23 cellular contexts compared by ENCODE assay signal in the genomic region with DNA sequence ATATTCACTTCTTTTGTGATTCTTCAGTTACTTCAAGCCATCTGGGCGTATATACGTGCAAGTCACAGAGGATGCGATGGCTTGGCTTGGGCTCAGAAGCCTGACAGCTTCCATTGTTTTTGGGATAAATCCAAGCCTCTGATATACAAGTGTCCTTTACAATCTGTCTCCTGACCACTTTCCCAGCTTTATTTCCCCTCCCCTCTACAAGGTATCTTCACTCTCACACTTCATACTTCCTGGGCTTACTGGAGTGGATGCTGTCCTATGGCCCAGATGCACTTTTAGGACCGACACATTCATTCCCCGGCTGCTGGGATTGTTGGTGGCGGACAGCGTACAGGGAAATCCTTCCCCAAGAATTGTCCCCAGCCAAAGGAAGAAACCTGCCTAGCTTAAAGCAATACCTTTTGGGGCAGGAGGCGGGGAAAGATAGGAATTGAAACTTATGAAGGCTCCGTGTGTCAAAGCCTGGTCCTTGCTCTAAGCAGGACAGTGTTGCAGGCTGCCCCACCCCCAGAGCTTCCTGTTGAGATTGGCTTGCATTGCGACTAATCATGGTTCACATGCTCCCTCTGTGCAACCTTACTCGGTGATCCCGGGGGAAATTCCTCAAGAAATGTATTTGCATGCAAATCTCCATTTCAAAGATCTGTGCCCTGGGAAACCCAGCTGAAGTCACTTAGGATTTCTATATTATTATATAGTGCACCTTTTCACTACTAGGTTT.
DNase-seq lines count a peak whose midpoint lies in the region; ATAC-seq and TF ChIP-seq lines count a peak whose summit lies in the region.
"Had no signal": no experiment of that assay in that cellular context is flagged by ENCODE, and none has a peak within 500 bp of the region (broad histone marks: within the 10 kb centered on the region; RNA-seq: fewer than 3 reads in every experiment).

No MANE protein-coding gene starts in this region.

- intact Hi-C loops in activated CD8-positive, alpha-beta T cell treated with anti-CD3 and anti-CD28 coated beads for 36 hours (cut with micrococcal nuclease): no loop called here

- POLR2A ChIA-PET in activated CD8-positive, alpha-beta T cell treated with anti-CD3 and anti-CD28 coated beads for 36 hours (lab: Charles Lee): interaction anchor here (0.6 kb wide), 1 partner anchor 1619 kb away, joined by 3 read pairs; no protein-coding TSS in a partner anchor

- no peaks in the 10 kb centered on the region for H3K27me3 Mint-ChIP-seq in activated CD8-positive, alpha-beta T cell treated with anti-CD3 and anti-CD28 coated beads for 36 hours

- CTCF ChIA-PET in activated CD8-positive, alpha-beta T cell treated with anti-CD3 and anti-CD28 coated beads for 36 hours (lab: Charles Lee): interaction anchor here (1.0 kb wide), 1 partner anchor 9 kb away, joined by 3 read pairs; no protein-coding TSS in a partner anchor

- no peak overlapping the region for H3K4me3 Mint-ChIP-seq in activated CD8-positive, alpha-beta T cell treated with anti-CD3 and anti-CD28 coated beads for 36 hours
- H3K4me3 Mint-ChIP-seq: activated T-helper 1 cell treated with anti-CD3 and anti-CD28 coated beads, Interleukin-12 subunit alpha, Interleukin-12 subunit beta, Interleukin-2, Interleukin-4 antibody, amounts not matched to agents 30 ng/mL and 10 ng/mL and 1 ng/mL, durations not matched to agents 14 hours and 24 hours and 36 hours; CD4-positive, alpha-beta memory T cell; stimulated activated naive B cell treated with anti-CD40 and anti-IgM and Interleukin-4, amounts not matched to agents 10 μg/mL and 1 μg/mL and 100 μg/mL, for 72 hours; T-helper 1 cell treated with Interleukin-12 subunit alpha and Interleukin-12 subunit beta and Interleukin-4 antibody, amounts not matched to agents 30 μg/mL and 1 μg/mL, for 36 hours had no signal

- H3K9ac ChIP-seq in HUES6 (ENCODE audit: low read length) (peak overlapping the region; percentile 95), iPS-18a (ENCODE audit: low read length) (peak overlapping the region; percentile 50)

- H3K36me3 Mint-ChIP-seq in activated CD8-positive, alpha-beta T cell treated with anti-CD3 and anti-CD28 coated beads for 36 hours (ENCODE audit: low read depth): no peaks in the 10 kb centered on the region
- H3K36me3 Mint-ChIP-seq: CD4-positive, alpha-beta memory T cell; stimulated activated naive B cell treated with anti-CD40 and anti-IgM and Interleukin-4, amounts not matched to agents 10 μg/mL and 1 μg/mL and 100 μg/mL, for 72 hours had no signal

- no peaks in the 10 kb centered on the region; the same call in 1 of the 2 replicates for H3K27me3 ChIP-seq in HUES6 (ENCODE audit: control insufficient read depth, insufficient read depth, low read length)
- H3K27me3 ChIP-seq in iPS-18a (ENCODE audit: control insufficient read depth, insufficient read depth, low read length): no peaks in the 10 kb centered on the region
- H3K27me3 ChIP-seq: testis had no signal

- H3K4me1 Mint-ChIP-seq in activated CD8-positive, alpha-beta T cell treated with anti-CD3 and anti-CD28 coated beads for 36 hours (ENCODE audit: low read depth): no peaks in the 10 kb centered on the region
- H3K4me1 Mint-ChIP-seq: CD4-positive, alpha-beta memory T cell; stimulated activated naive B cell treated with anti-CD40 and anti-IgM and Interleukin-4, amounts not matched to agents 10 μg/mL and 1 μg/mL and 100 μg/mL, for 72 hours had no signal

- peak; percentile 6 for DNase-seq in astrocyte of the hippocampus (ENCODE audit: low read depth, low spot score)
- DNase-seq in renal cortical epithelial cell (ENCODE audit: low read depth): peak; percentile 19
- DNase-seq in GM19238 (ENCODE audit: insufficient read length, low spot score): no peak
- no peak for DNase-seq in activated CD8-positive, alpha-beta T cell treated with anti-CD3 and anti-CD28 coated beads for 36 hours
- no peak for DNase-seq in glomerular visceral epithelial cell (ENCODE audit: extremely low spot score)
- DNase-seq: activated CD4-positive, alpha-beta T cell treated with anti-CD3 and anti-CD28 coated beads for 48 hours; CD4-positive, alpha-beta memory T cell; effector CD8-positive, alpha-beta T cell; lower lobe of right lung; NCI-H1417; NCI-H510A treated with DMSO at 0.1 percent for 48 hours; psoas muscle; small intestine; stimulated activated CD4-positive, alpha-beta T cell treated with anti-CD3 and anti-CD28 coated beads, Interleukin-2, amount 100 ng/mL, for 48 hours; stimulated activated naive B cell treated with anti-CD40 and anti-IgM and Interleukin-4, amounts not matched to agents 10 μg/mL and 1 μg/mL and 100 μg/mL, for 72 hours; testis had no signal

- no peak for ATAC-seq in activated CD8-positive, alpha-beta T cell treated with anti-CD3 and anti-CD28 coated beads for 36 hours
- ATAC-seq: activated naive CD4-positive, alpha-beta T cell treated with anti-CD3 and anti-CD28 coated beads, Interleukin-2, amount 50 U/mL, for 72 hours; esophagus mucosa; GM12878; psoas muscle; stimulated activated naive B cell treated with anti-CD40 and anti-IgM and Interleukin-4, amounts not matched to agents 10 μg/mL and 1 μg/mL and 100 μg/mL, for 72 hours had no signal

- no peak overlapping the region for H3K27ac Mint-ChIP-seq in activated CD8-positive, alpha-beta T cell treated with anti-CD3 and anti-CD28 coated beads for 36 hours
- H3K27ac Mint-ChIP-seq: activated naive CD4-positive, alpha-beta T cell treated with anti-CD3 and anti-CD28 coated beads, Interleukin-2, amount 50 U/mL, for 72 hours; activated T-helper 1 cell treated with anti-CD3 and anti-CD28 coated beads, Interleukin-12 subunit alpha, Interleukin-12 subunit beta, Interleukin-2, Interleukin-4 antibody, amounts not matched to agents 30 ng/mL and 10 ng/mL and 1 ng/mL, durations not matched to agents 14 hours and 24 hours and 36 hours; CD4-positive, alpha-beta memory T cell; stimulated activated naive B cell treated with anti-CD40 and anti-IgM and Interleukin-4, amounts not matched to agents 10 μg/mL and 1 μg/mL and 100 μg/mL, for 72 hours; T-helper 1 cell treated with Interleukin-12 subunit alpha and Interleukin-12 subunit beta and Interleukin-4 antibody, amounts not matched to agents 30 μg/mL and 1 μg/mL, for 36 hours had no signal

- H3K27ac ChIP-seq in HUES6 (ENCODE audit: low read depth, low read length) (peak overlapping the region; percentile 91), iPS-18a (ENCODE audit: low read length) (peak overlapping the region; percentile 59)
- H3K27ac ChIP-seq: lower lobe of right lung, psoas muscle, testis had no signal

- H3K4me3 ChIP-seq in HUES6 (ENCODE audit: low read depth, low read length) (peak overlapping the region; percentile 63), iPS-18a (ENCODE audit: low read length) (peak overlapping the region; percentile 54)
- H3K4me3 ChIP-seq: GM12878, lower lobe of right lung, psoas muscle, testis had no signal

- H3K9me3 ChIP-seq in HUES6 (ENCODE audit: control insufficient read depth, insufficient read depth, low read depth, low read length): no peaks in the 10 kb centered on the region
- no peaks in the 10 kb centered on the region for H3K9me3 ChIP-seq in iPS-18a (ENCODE audit: control insufficient read depth, low read depth, low read length)
- H3K9me3 ChIP-seq: lower lobe of right lung, psoas muscle, testis had no signal

- no peaks in the 10 kb centered on the region for H3K9me3 Mint-ChIP-seq in activated CD8-positive, alpha-beta T cell treated with anti-CD3 and anti-CD28 coated beads for 36 hours

- peaks cover 46% of the 10 kb centered on the region for H3K36me3 ChIP-seq in HUES6 (ENCODE audit: control insufficient read depth, insufficient read depth, low read length)
- H3K36me3 ChIP-seq in iPS-18a (ENCODE audit: control insufficient read depth, low read depth, low read length): peaks cover 21% of the 10 kb centered on the region
- H3K36me3 ChIP-seq: lower lobe of right lung had no signal

- TF ChIP-seq CTCF in activated CD8-positive, alpha-beta T cell treated with anti-CD3 and anti-CD28 coated beads for 36 hours (IDR thresholded peaks at IDR 0.05): no peak

- H3K4me1 ChIP-seq in HUES6 (ENCODE audit: control insufficient read depth, insufficient read depth, low read length) (peaks cover 30% of the 10 kb centered on the region), iPS-18a (ENCODE audit: control insufficient read depth, low read depth, low read length) (peaks cover 30% of the 10 kb centered on the region)
- H3K4me1 ChIP-seq: psoas muscle, testis had no signal

Comparison
In these comparisons a context has a peak if more than half of its experiments do, and no peak if none do; other contexts are left out.
1. DNase-seq: peak in astrocyte of the hippocampus (single experiment) and renal cortical epithelial cell (single experiment); none in GM19238 (single experiment), activated CD8-positive, alpha-beta T cell treated with anti-CD3 and anti-CD28 coated beads for 36 hours (single experiment) and glomerular visceral epithelial cell (single experiment).